Comparison of ENCODE assay signal across 19 cellular contexts in genomic region chr11:10407749-10408472, GRCh38. TPM values are rescaled to one million over a fixed set of nuclear protein-coding genes. Genes with fewer than 3 reads are reported as not detected.
DNase-seq lines count a peak whose midpoint lies in the region; ATAC-seq and TF ChIP-seq lines count a peak whose summit lies in the region.
"Had no signal": no experiment of that assay in that cellular context is flagged by ENCODE, and none has a peak within 500 bp of the region (broad histone marks: within the 10 kb centered on the region; RNA-seq: fewer than 3 reads in every experiment).

No MANE protein-coding gene starts in this region.

- H3K36me3 Mint-ChIP-seq in osteocyte (ENCODE audit: unreplicated experiment): no peaks in the 10 kb centered on the region

- peak; percentile 39; the same call in 1 of the 2 replicates for ATAC-seq in HCT116
- no peak for ATAC-seq in omental fat pad (ENCODE audit: low FRiP score)
- ATAC-seq: stimulated activated naive CD8-positive, alpha-beta T cell treated with anti-CD3 and anti-CD28 coated beads, Interleukin-15, amount 100 ng/mL, for 72 hours had no signal

- H3K4me3 ChIP-seq in HCT116 (replicated peaks in 1 of 2; ENCODE audit: low read depth in 1 of 2, low read length in 2 of 2) (no peak overlapping the region), SK-N-MC (no peak overlapping the region), esophagus muscularis mucosa (no peak overlapping the region), ovary (no peak overlapping the region)
- H3K4me3 ChIP-seq: upper lobe of left lung had no signal

- H3K4me1 Mint-ChIP-seq in osteocyte (ENCODE audit: unreplicated experiment): peaks cover 40% of the 10 kb centered on the region

- no peak overlapping the region for H3K4me3 Mint-ChIP-seq in osteocyte (ENCODE audit: unreplicated experiment)
- H3K4me3 Mint-ChIP-seq: stimulated activated naive CD8-positive, alpha-beta T cell treated with anti-CD3 and anti-CD28 coated beads, Interleukin-15, amount 100 ng/mL, for 72 hours had no signal

- H3K9me3 Mint-ChIP-seq in osteocyte (ENCODE audit: unreplicated experiment): no peaks in the 10 kb centered on the region
- H3K9me3 Mint-ChIP-seq: immature natural killer cell; stimulated activated naive CD8-positive, alpha-beta T cell treated with anti-CD3 and anti-CD28 coated beads, Interleukin-15, amount 100 ng/mL, for 72 hours had no signal

- H3K9me3 ChIP-seq in HCT116 (ENCODE audit: control insufficient read depth in 1 of 2, insufficient read depth in 1 of 2, low read depth in 1 of 2, low read length in 2 of 2) (no peaks in the 10 kb centered on the region), SK-N-MC (ENCODE audit: low read depth, low read length) (no peaks in the 10 kb centered on the region), esophagus muscularis mucosa (no peaks in the 10 kb centered on the region), ovary (no peaks in the 10 kb centered on the region)
- H3K9me3 ChIP-seq: upper lobe of left lung had no signal

- H3K27me3 Mint-ChIP-seq in osteocyte (ENCODE audit: unreplicated experiment): no peaks in the 10 kb centered on the region
- H3K27me3 Mint-ChIP-seq: stimulated activated naive CD8-positive, alpha-beta T cell treated with anti-CD3 and anti-CD28 coated beads, Interleukin-15, amount 100 ng/mL, for 72 hours had no signal

- intact Hi-C loops in HCT116 (cut with micrococcal nuclease): loop anchor here (2.0 kb wide), 3 partner anchors 41 to 251 kb away; no protein-coding TSS in a partner anchor
- intact Hi-C loops in esophagus muscularis mucosa (cut with DNase I): loop anchor here (2.0 to 10.0 kb wide), 2 partner anchors 107 to 327 kb away; no protein-coding TSS in a partner anchor
- intact Hi-C loops in ovary (cut with DNase I): loop anchor here (2.0 to 5.0 kb wide), 2 partner anchors 327 to 329 kb away; no protein-coding TSS in a partner anchor

- DNase-seq in HCT116 (ENCODE audit: low read depth, low spot score) (no peak), SK-N-MC (ENCODE audit: low read depth, low spot score) (no peak), esophagus muscularis mucosa (ENCODE audit: extremely low spot score) (peak; percentile 82), osteocyte (ENCODE audit: extremely low spot score, unreplicated experiment) (peak; percentile 70), omental fat pad (ENCODE audit: low spot score) (no peak), ovary (no peak)
- DNase-seq in stimulated activated CD4-positive, alpha-beta T cell treated with anti-CD3 and anti-CD28 coated beads, Interleukin-2, amount 100 ng/mL, for 48 hours: no peak
- no peak for DNase-seq in activated CD4-positive, alpha-beta T cell treated with anti-CD3 and anti-CD28 coated beads, Interleukin-2, amount 50 U/mL, for 1 hour
- DNase-seq: activated CD4-positive, alpha-beta T cell treated with anti-CD3 and anti-CD28 coated beads for 4 hours; activated gamma-delta T cell; caudate nucleus; immature natural killer cell; Kasumi-1; NCI-H1105 treated with DMSO at 0.1 percent for 48 hours; NCI-H2171 treated with DMSO at 0.1 percent for 48 hours; NCI-H82; stimulated activated CD4-positive, alpha-beta T cell treated with anti-CD3 and anti-CD28 coated beads, Interleukin-1b, Interleukin-23, amount 100 ng/mL, for 48 hours; stimulated activated naive CD8-positive, alpha-beta T cell treated with anti-CD3 and anti-CD28 coated beads, Interleukin-15, amount 100 ng/mL, for 72 hours; upper lobe of left lung had no signal

- no peaks in the 10 kb centered on the region for H3K27me3 ChIP-seq in HCT116 (ENCODE audit: insufficient read depth, low read length)
- H3K27me3 ChIP-seq in esophagus muscularis mucosa: no peaks in the 10 kb centered on the region
- no peaks in the 10 kb centered on the region for H3K27me3 ChIP-seq in ovary
- H3K27me3 ChIP-seq: upper lobe of left lung had no signal

- peak overlapping the region; percentile 60 for H3K4me2 ChIP-seq in HCT116 (ENCODE audit: low read length)

- no peaks in the 10 kb centered on the region for H3K79me2 ChIP-seq in HCT116 (ENCODE audit: insufficient read depth, low read length)

- RAD21 ChIA-PET in HCT116 (lab: Charles Lee; ENCODE audit: low non-redundant PET in 1 of 2, low total read pairs in 2 of 2, uncharacterized antibody in 2 of 2, unreplicated experiment in 2 of 2): no interaction called here

- H3K9me2 ChIP-seq in HCT116 (ENCODE audit: insufficient read depth): no peaks in the 10 kb centered on the region

- POLR2A ChIA-PET in HCT116 (lab: Charles Lee): interaction anchor here (1.2 kb wide), 1 partner anchor 329 kb away, joined by 4 read pairs; no protein-coding TSS in a partner anchor

- TF ChIP-seq POLR2A in HCT116 (IDR thresholded peaks at IDR 0.05; ENCODE audit: borderline replicate concordance, extremely low read depth, insufficient read depth, insufficient read length): no peak
- TF ChIP-seq POLR2A in esophagus muscularis mucosa (IDR thresholded peaks at IDR 0.05; ENCODE audit: low read depth): no peak
- no peak for TF ChIP-seq POLR2A in ovary (IDR thresholded peaks at IDR 0.05)

- TF ChIP-seq CTCF in HCT116 (IDR thresholded peaks at IDR 0.05 in 2 of 3, conservative IDR thresholded peaks at IDR 0.05 in 1 of 3; ENCODE audit: borderline replicate concordance in 1 of 3, insufficient read depth in 1 of 3, low read depth in 2 of 3, low read length in 2 of 3) (no peak), esophagus muscularis mucosa (IDR thresholded peaks at IDR 0.05) (no peak), osteocyte (IDR thresholded peaks at IDR 0.05) (no peak), omental fat pad (IDR thresholded peaks at IDR 0.05) (no peak), ovary (IDR thresholded peaks at IDR 0.05) (no peak)

- no peak for TF ChIP-seq RAD21 in HCT116 (IDR thresholded peaks at IDR 0.05; ENCODE audit: low read depth)

- H3K4me1 ChIP-seq in HCT116 (ENCODE audit: control insufficient read depth in 1 of 2, insufficient read depth in 2 of 2, low read length in 2 of 2) (peaks cover 20 to 40% of the 10 kb centered on the region in 2 experiments), esophagus muscularis mucosa (peaks cover 0 to 20% (median 17%) of the 10 kb centered on the region in 4 donors), ovary (ENCODE audit: insufficient read depth) (no peaks in the 10 kb centered on the region)

- H3K27ac Mint-ChIP-seq in osteocyte (ENCODE audit: unreplicated experiment): peak overlapping the region; percentile 36
- H3K27ac Mint-ChIP-seq: stimulated activated naive CD8-positive, alpha-beta T cell treated with anti-CD3 and anti-CD28 coated beads, Interleukin-15, amount 100 ng/mL, for 72 hours had no signal

- H3K9ac ChIP-seq in HCT116 (ENCODE audit: low read length) (peak overlapping the region; percentile 13; the same call in 1 of the 2 replicates), SK-N-MC (ENCODE audit: insufficient read length) (no peak overlapping the region)

- peak overlapping the region; percentile 45 for H2AFZ ChIP-seq in HCT116 (ENCODE audit: low read depth, low read length, poor library complexity, severe bottlenecking)

- BruUV-seq in HCT116 (replicated peaks; lab: Mats Ljungman, UMichigan): no TSS peak

- no peaks in the 10 kb centered on the region for H3K36me3 ChIP-seq in HCT116 (ENCODE audit: control insufficient read depth in 1 of 2, insufficient read depth in 2 of 2, low read length in 2 of 2)
- no peaks in the 10 kb centered on the region for H3K36me3 ChIP-seq in SK-N-MC (ENCODE audit: insufficient read depth, low read length)
- no peaks in the 10 kb centered on the region for H3K36me3 ChIP-seq in esophagus muscularis mucosa
- H3K36me3 ChIP-seq in ovary: no peaks in the 10 kb centered on the region
- H3K36me3 ChIP-seq: upper lobe of left lung had no signal

- WGBS in esophagus muscularis mucosa: 91% methylated on average over 11 of the region's 13 CpGs
- WGBS in ovary, 3 donors: 87 to 89% (median 89%) methylated on average over 13 of the region's 13 CpGs

- TF ChIP-seq EP300 in esophagus muscularis mucosa (IDR thresholded peaks at IDR 0.05) (no peak), ovary (IDR thresholded peaks at IDR 0.05) (no peak)

- no peaks in the 10 kb centered on the region for H4K20me1 ChIP-seq in HCT116 (ENCODE audit: insufficient read depth)

- CTCF ChIA-PET in HCT116 (lab: Charles Lee): interaction anchor here (1.3 kb wide), 1 partner anchor 329 kb away, joined by 3 read pairs; no protein-coding TSS in a partner anchor

- H3K27ac ChIP-seq in HCT116 (ENCODE audit: low read depth, low read length) (peak overlapping the region; percentile 31), SK-N-MC (peak overlapping the region; percentile 86), esophagus muscularis mucosa (replicated peaks in 1 of 4) (no peak overlapping the region), ovary (no peak overlapping the region)
- H3K27ac ChIP-seq: upper lobe of left lung had no signal

TF ChIP-seq in HCT116, 20 proteins besides CTCF, POLR2A, EP300 and RAD21:
- TF ChIP-seq SP1 (IDR thresholded peaks at IDR 0.05; ENCODE audit: low read depth) (no peak), TCF7L2 (IDR thresholded peaks at IDR 0.05; ENCODE audit: borderline replicate concordance, extremely low read depth, insufficient read depth, insufficient read length) (peak; percentile 73), EZH2 (IDR thresholded peaks at IDR 0.05) (no peak)
- TF ChIP-seq, protein P1, sequence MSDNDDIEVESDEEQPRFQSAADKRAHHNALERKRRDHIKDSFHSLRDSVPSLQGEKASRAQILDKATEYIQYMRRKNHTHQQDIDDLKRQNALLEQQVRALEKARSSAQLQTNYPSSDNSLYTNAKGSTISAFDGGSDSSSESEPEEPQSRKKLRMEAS (IDR thresholded peaks at IDR 0.05): 0 out of 2 replicates have a peak, but pooled peaks have one; percentile 9
TF ChIP-seq in HCT116: peak in this region for 2.

RNA-seq across cellular contexts. Expression of gene AMPD3, which starts 47.2 kb away (rescaled TPM):
- 25.9 TPM for total RNA-seq in HCT116 (2021; ENCODE audit: unreplicated experiment)
- 10.8 and 12.3 TPM in 2 replicates for polyA plus RNA-seq in HCT116 (2012)
- total RNA-seq in esophagus muscularis mucosa: 1 to 10 TPM; 3.8 to 7.5 (median 5.1) TPM
- total RNA-seq in osteocyte: 5.3 and 6.2 TPM in 2 replicates
- 10 to 100 TPM in 2 of 4 donors, 1 to 10 TPM in 2; 4.4 to 43.3 (median 9.9) TPM for total RNA-seq in omental fat pad
- 1 to 10 TPM; 2.7 to 9.3 (median 7.9) TPM for total RNA-seq in ovary
- polyA plus RNA-seq in ovary: 1 to 10 TPM; 2.0 to 6.8 TPM

Comparison
In these comparisons a context has a peak if more than half of its experiments do, and no peak if none do; other contexts are left out.
1. DNase-seq: peak in esophagus muscularis mucosa (single experiment) and osteocyte (single experiment); none in HCT116 (single experiment), SK-N-MC (single experiment), stimulated activated CD4-positive, alpha-beta T cell treated with anti-CD3 and anti-CD28 coated beads, Interleukin-2, amount 100 ng/mL, for 48 hours (0 of 2), omental fat pad (single experiment), activated CD4-positive, alpha-beta T cell treated with anti-CD3 and anti-CD28 coated beads, Interleukin-2, amount 50 U/mL, for 1 hour (single experiment) and ovary (0 of 5).
2. H3K27ac ChIP-seq: peak in HCT116 (single experiment) and SK-N-MC (single experiment); none in esophagus muscularis mucosa (0 of 4) and ovary (0 of 2).